Comparison of ENCODE assay signal across 9 cellular contexts in the genomic region with DNA sequence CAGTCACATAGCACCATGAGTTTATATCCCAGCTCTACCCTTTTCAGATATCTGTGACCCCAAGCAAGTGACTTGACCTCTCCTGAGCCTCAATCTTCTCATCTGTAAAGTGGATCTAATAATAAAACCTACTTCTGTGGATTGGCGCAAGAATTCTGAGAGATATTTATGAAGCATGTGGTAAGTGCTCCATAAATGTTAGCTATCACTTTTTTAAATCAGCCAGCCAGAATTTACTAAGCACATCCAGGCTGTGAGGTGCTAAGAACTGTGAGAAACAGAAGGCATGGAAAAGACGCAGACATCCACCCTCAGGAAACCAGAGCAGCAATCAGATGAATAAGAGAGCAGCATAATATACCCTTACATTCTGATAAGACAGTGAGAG. TPM values are rescaled to one million over a fixed set of nuclear protein-coding genes. Genes with fewer than 3 reads are reported as not detected.
A peak's percentile ranks its signal among the peaks of the same experiment; 100 is the strongest.
DNase-seq lines count a peak whose midpoint lies in the region; ATAC-seq, FAIRE-seq and TF ChIP-seq lines count a peak whose summit lies in the region.
"Had no signal": no experiment of that assay in that cellular context is flagged by ENCODE, and none has a peak within 500 bp of the region (broad histone marks: within the 10 kb centered on the region; RNA-seq: fewer than 3 reads in every experiment).

No MANE protein-coding gene starts in this region.

- CTCF ChIA-PET in A549 (lab: Yijun Ruan, JAX) (interaction anchor here (1.3 to 3.3 kb wide), 2 partner anchors 23 to 41 kb away, joined by 11 to 14 read pairs; no protein-coding TSS in a partner anchor), K562 (lab: Yijun Ruan, JAX; ENCODE audit: low intra/inter-chr PET ratio) (no interaction called here)

- WGBS in A549 (ENCODE audit: missing lambda C conversion rate) = 64% methylated on average over 2 of the region's 2 CpGs
- 30% methylated on average over 2 of the region's 2 CpGs for WGBS in K562 (ENCODE audit: insufficient coverage, low coverage, missing lambda C conversion rate)
- whole genome bisulfite sequencing in lower leg skin, 2 donors = 42 to 51% methylated on average over 2 of the region's 2 CpGs

- H3K4me3 ChIP-seq in A549 = peak overlapping the region; percentile 62
- H3K4me3 ChIP-seq in K562 = peak overlapping the region; percentile 68
- H3K4me3 ChIP-seq in lower leg skin (ENCODE audit: low read depth, poor library complexity, severe bottlenecking) = peak overlapping the region; percentile 42

- FAIRE-seq in A549 (lab: Jason Lieb, UNC) (peak; percentile 32), K562 (lab: Jason Lieb, UNC) (no peak)

- H3K27ac ChIP-seq in A549 (peak overlapping the region; percentile 79 to 85), K562 (ENCODE audit: extremely low read depth, low read depth, low read length) (peak overlapping the region; percentile 87)

- TF ChIP-seq POLR2A in A549 (IDR thresholded peaks at IDR 0.05; ENCODE audit: low read length) (no peak), K562 (conservative IDR thresholded peaks at IDR 0.05) (no peak), lower leg skin (IDR thresholded peaks at IDR 0.05) (no peak)

- TF ChIP-seq EP300 in A549 (IDR thresholded peaks at IDR 0.05) (no peak), K562 (IDR thresholded peaks at IDR 0.05; ENCODE audit: low read length) (no peak)

- H3K4me1 Mint-ChIP-seq in nephron progenitor cell = peaks cover 21% of the 10 kb centered on the region

- peak overlapping the region; percentile 82 for H3K4me2 ChIP-seq in A549
- peak overlapping the region; percentile 93 for H3K4me2 ChIP-seq in K562 (ENCODE audit: insufficient read depth, low read length)

- H3K4me1 ChIP-seq in A549 (peaks cover 10% of the 10 kb centered on the region), K562 (replicated peaks in 1 of 2; ENCODE audit: control insufficient read depth in 2 of 2, insufficient read depth in 2 of 2, low read length in 2 of 2) (peaks cover 4 to 9% of the 10 kb centered on the region in 2 experiments; a peak in 3 of 5 replicates)

- no peaks in the 10 kb centered on the region for H3K27me3 Mint-ChIP-seq in nephron progenitor cell (ENCODE audit: low read depth, poor library complexity)
- H3K27me3 Mint-ChIP-seq: brain had no signal

- H3K9me3 ChIP-seq in A549 (no peaks in the 10 kb centered on the region), K562 (replicated peaks; ENCODE audit: control insufficient read depth, insufficient read depth, low read depth, low read length) (peaks cover 5% of the 10 kb centered on the region; the same call in 1 of the 2 replicates)

- H3K27me3 ChIP-seq in K562 (ENCODE audit: control insufficient read depth in 2 of 2, insufficient read depth in 2 of 2, low read length in 2 of 2) = no peaks in the 10 kb centered on the region

- no peak for ATAC-seq in A549
- ATAC-seq in HG03064 (IDR thresholded peaks at IDR 0.05; ENCODE audit: low read depth, unreplicated experiment) = peak; percentile 15
- ATAC-seq in K562 = peak; percentile 37
- ATAC-seq in HG02970 (IDR thresholded peaks at IDR 0.05; ENCODE audit: low FRiP score, unreplicated experiment) = no peak
- ATAC-seq in GM18511 (IDR thresholded peaks at IDR 0.05; ENCODE audit: unreplicated experiment) = no peak

- H3K27ac Mint-ChIP-seq in nephron progenitor cell = no peak overlapping the region

- H4K20me1 ChIP-seq in K562 (replicated peaks; ENCODE audit: control insufficient read depth, insufficient read depth, low read length) = no peaks in the 10 kb centered on the region

- intact Hi-C loops in K562 (cut with micrococcal nuclease) = loop anchor here (2.0 kb wide), 1 partner anchor 41 kb away; no protein-coding TSS in a partner anchor
- intact Hi-C loops in lower leg skin (cut with DNase I; ENCODE audit: low total_unique reads) = no loop called here

- POLR2A ChIA-PET in A549 (lab: Yijun Ruan, JAX) = no interaction called here
- POLR2A ChIA-PET in K562 (lab: Yijun Ruan, JAX) = interaction anchor here (1.9 kb wide), 1 partner anchor 8 kb away, joined by 5 read pairs; the partner anchor contains the start of gene ZCCHC3

- no TSS peak for BruUV-seq in K562 (replicated peaks; lab: Mats Ljungman, UMichigan)

- no peak for TF ChIP-seq CTCF in A549 (IDR thresholded peaks at IDR 0.05)
- no peak for TF ChIP-seq CTCF in K562 (IDR thresholded peaks at IDR 0.05 in 2 of 3, conservative IDR thresholded peaks at IDR 0.05 in 1 of 3; ENCODE audit: insufficient read depth in 2 of 3, low read depth in 1 of 3, low read length in 3 of 3)
- no peak for TF ChIP-seq CTCF in lower leg skin (IDR thresholded peaks at IDR 0.05)
- no peak for TF ChIP-seq CTCF in nephron progenitor cell (IDR thresholded peaks at IDR 0.05)

- peaks cover 46% of the 10 kb centered on the region for H3K36me3 Mint-ChIP-seq in nephron progenitor cell (ENCODE audit: low read depth)

- TF ChIP-seq RAD21 in A549 (conservative IDR thresholded peaks at IDR 0.05 in 1 of 2, IDR thresholded peaks at IDR 0.05 in 1 of 2) = no peak
- TF ChIP-seq RAD21 in K562 (CRISPR knock-in tag; conservative IDR thresholded peaks at IDR 0.05 in 1 of 2, IDR thresholded peaks at IDR 0.05 in 1 of 2) = no peak

- H3K9ac ChIP-seq in K562 (ENCODE audit: insufficient read depth in 1 of 2, low read depth in 2 of 2, low read length in 2 of 2) = peak overlapping the region; percentile 84 to 96

- no peaks in the 10 kb centered on the region for H3K9me1 ChIP-seq in K562 (ENCODE audit: control insufficient read depth, insufficient read depth, low read length)

- H2AFZ ChIP-seq in K562 (ENCODE audit: low read depth, low read length) = peak overlapping the region; percentile 96

- peaks cover 8% of the 10 kb centered on the region; the same call in 2 of the 3 replicates for H3K36me3 ChIP-seq in K562 (ENCODE audit: control insufficient read depth, insufficient read depth, low read length)

- no peak overlapping the region for H3K4me3 Mint-ChIP-seq in nephron progenitor cell

- peaks cover 12% of the 10 kb centered on the region for H3K9me3 Mint-ChIP-seq in nephron progenitor cell

- peaks cover 18% of the 10 kb centered on the region for H3K79me2 ChIP-seq in K562 (ENCODE audit: control insufficient read depth, insufficient read depth, low read length)

- no peak for DNase-seq in A549 (ENCODE audit: low read depth in 1 of 2, low spot score in 1 of 2)
- no peak for DNase-seq in K562 (ENCODE audit: extremely low read depth in 1 of 4, low spot score in 3 of 4)
- DNase-seq in lower leg skin (ENCODE audit: low spot score in 2 of 2) = no peak
- no peak for DNase-seq in T1000 (lab: John Stamatoyannopoulos, UW)
- no peak for DNase-seq in nephron progenitor cell

- in situ Hi-C loops in K562 (cut with MboI) = no loop called here

RNA-seq across cellular contexts. Expression of gene C20orf96, which starts 0.9 kb away (rescaled TPM):
- polyA plus RNA-seq in A549 (2011; rRNA removed) (23.2 and 23.9 TPM in 2 replicates), A549 (2017; fragmentation: RNase III; extraction: RNeasy Plus Mini Kit Qiagen cat#74134 plus additional on column Dnase treatment) (16.5 to 20.9 TPM (median 20.5 TPM) in 3 replicates), K562 (2011; rRNA removed) (11.0 and 22.6 TPM in 2 replicates), K562 (2014; fragmentation: Illumina TruSeq; extraction: Trizol) (8.4 and 9.8 TPM in 2 replicates), K562 (2014; fragmentation: Nextera tagmentation; extraction: Ambion mirVana) (1 to 10 TPM; 1.7 to 4.2 TPM), K562 (2014; rRNA removed) (9.1 and 11.7 TPM in 2 replicates)
- 15.2 and 16.1 TPM in 2 replicates for polyA plus RNA-seq in A549 (2012; cell fraction: cytosol; rRNA removed)
- polyA plus RNA-seq in A549 (2012; cell fraction: nucleus; rRNA removed) = 19.9 and 20.0 TPM in 2 replicates
- 13.3 and 14.9 TPM in 2 replicates for polyA minus RNA-seq in A549 (2011; rRNA and poly(A)+ RNA removed)
- total RNA-seq in K562 (2011; cell fraction: chromatin; rRNA removed; ENCODE audit: low replicate concordance) = 40.0 and 54.2 TPM in 2 replicates
- 27.8 and 28.2 TPM in 2 replicates for total RNA-seq in K562 (2011; cell fraction: nucleolus; rRNA removed)
- total RNA-seq in K562 (2011; cell fraction: nucleoplasm; rRNA removed) = 25.0 and 27.3 TPM in 2 replicates
- total RNA-seq in K562 (2014; rRNA removed) (1.5 and 2.0 TPM in 2 replicates), K562 (2014; rRNA removed; fragmentation: Illumina TruSeq; extraction: Trizol) (2.4 and 3.0 TPM in 2 replicates), K562 (2015; rRNA removed; fragmentation: Illumina TruSeq; extraction: Trizol) (2.1 and 2.3 TPM in 2 replicates), K562 (2021) (10.1 TPM in 2 replicates), lower leg skin (under 1 TPM in 3 of 4 donors, not detected in 1; 0.36 to 0.59 (median 0.52) TPM)
- polyA plus RNA-seq in K562 (2011; cell fraction: cytosol; rRNA removed) = 5.7 and 11.5 TPM in 2 replicates
- polyA plus RNA-seq in K562 (2011; cell fraction: nucleus; rRNA removed) = 35.3 and 52.8 TPM in 2 replicates
- 8.6 and 10.2 TPM in 2 replicates for polyA plus RNA-seq in K562 (2012)
- 6.5 and 8.2 TPM in 2 replicates for polyA minus RNA-seq in K562 (2011; rRNA and poly(A)+ RNA removed)
- 3.1 and 3.6 TPM in 2 replicates for polyA minus RNA-seq in K562 (2011; cell fraction: cytosol; rRNA and poly(A)+ RNA removed)
- 8.6 and 19.5 TPM in 2 replicates for polyA minus RNA-seq in K562 (2011; cell fraction: nucleus; rRNA and poly(A)+ RNA removed)

RNA-seq across cellular contexts. Expression of gene ZCCHC3, which starts 7.7 kb away (rescaled TPM):
- polyA plus RNA-seq in A549 (2011; rRNA removed) = 17.4 and 19.8 TPM in 2 replicates
- polyA plus RNA-seq in A549 (2012; cell fraction: cytosol; rRNA removed) = 15.1 and 18.7 TPM in 2 replicates
- 14.0 and 15.4 TPM in 2 replicates for polyA plus RNA-seq in A549 (2012; cell fraction: nucleus; rRNA removed)
- 16.3 to 17.7 TPM (median 17.3 TPM) in 3 replicates for polyA plus RNA-seq in A549 (2017; fragmentation: RNase III; extraction: RNeasy Plus Mini Kit Qiagen cat#74134 plus additional on column Dnase treatment)
- 15.2 and 16.3 TPM in 2 replicates for polyA minus RNA-seq in A549 (2011; rRNA and poly(A)+ RNA removed)
- 6.9 and 11.2 TPM in 2 replicates for total RNA-seq in K562 (2011; cell fraction: chromatin; rRNA removed; ENCODE audit: low replicate concordance)
- 9.6 and 12.0 TPM in 2 replicates for total RNA-seq in K562 (2011; cell fraction: nucleolus; rRNA removed)
- total RNA-seq in K562 (2011; cell fraction: nucleoplasm; rRNA removed) = 10.6 and 13.3 TPM in 2 replicates
- 23.2 and 28.2 TPM in 2 replicates for total RNA-seq in K562 (2014; rRNA removed)
- total RNA-seq in K562 (2014; rRNA removed; fragmentation: Illumina TruSeq; extraction: Trizol) = 10.1 and 10.2 TPM in 2 replicates
- total RNA-seq in K562 (2015; rRNA removed; fragmentation: Illumina TruSeq; extraction: Trizol) = 12.8 and 13.9 TPM in 2 replicates
- total RNA-seq in K562 (2021) = 22.1 and 22.5 TPM in 2 replicates
- 21.2 and 22.0 TPM in 2 replicates for polyA plus RNA-seq in K562 (2011; rRNA removed)
- polyA plus RNA-seq in K562 (2011; cell fraction: cytosol; rRNA removed) = 18.7 and 24.5 TPM in 2 replicates
- 13.2 and 18.2 TPM in 2 replicates for polyA plus RNA-seq in K562 (2011; cell fraction: nucleus; rRNA removed)
- polyA plus RNA-seq in K562 (2012) = 17.7 and 19.5 TPM in 2 replicates
- polyA plus RNA-seq in K562 (2014; fragmentation: Illumina TruSeq; extraction: Trizol) = 16.5 and 17.6 TPM in 2 replicates
- 1 to 10 TPM; 2.8 to 4.0 TPM for polyA plus RNA-seq in K562 (2014; fragmentation: Nextera tagmentation; extraction: Ambion mirVana)
- polyA plus RNA-seq in K562 (2014; rRNA removed) = 22.4 and 23.3 TPM in 2 replicates
- 11.1 and 11.7 TPM in 2 replicates for polyA minus RNA-seq in K562 (2011; rRNA and poly(A)+ RNA removed)
- 10.8 and 12.2 TPM in 2 replicates for polyA minus RNA-seq in K562 (2011; cell fraction: cytosol; rRNA and poly(A)+ RNA removed)
- 3.9 and 9.7 TPM in 2 replicates for polyA minus RNA-seq in K562 (2011; cell fraction: nucleus; rRNA and poly(A)+ RNA removed)
- total RNA-seq in lower leg skin = 10 to 100 TPM in 1 of 4 donors, 1 to 10 TPM in 3; 7.3 to 10.8 (median 9.2) TPM

RNA-seq across cellular contexts. Expression of gene DEFB132, which starts 32.2 kb away (rescaled TPM):
- polyA plus RNA-seq in A549 (2011; rRNA removed) (not detected in 2 replicates), A549 (2017; fragmentation: RNase III; extraction: RNeasy Plus Mini Kit Qiagen cat#74134 plus additional on column Dnase treatment) (not detected in 3 replicates), K562 (2011; rRNA removed) (not detected in 2 replicates), K562 (2014; fragmentation: Illumina TruSeq; extraction: Trizol) (not detected in 2 replicates), K562 (2014; fragmentation: Nextera tagmentation; extraction: Ambion mirVana) (not detected), K562 (2014; rRNA removed) (not detected in 2 replicates)
- polyA plus RNA-seq in A549 (2012; cell fraction: cytosol; rRNA removed) = not detected in 2 replicates
- not detected in 2 replicates for polyA plus RNA-seq in A549 (2012; cell fraction: nucleus; rRNA removed)
- polyA minus RNA-seq in A549 (2011; rRNA and poly(A)+ RNA removed) = not detected in 2 replicates
- total RNA-seq in K562 (2011; cell fraction: chromatin; rRNA removed; ENCODE audit: low replicate concordance) = not detected in 2 replicates
- total RNA-seq in K562 (2011; cell fraction: nucleolus; rRNA removed) = not detected in 2 replicates
- not detected in 2 replicates for total RNA-seq in K562 (2011; cell fraction: nucleoplasm; rRNA removed)
- total RNA-seq in K562 (2014; rRNA removed) (not detected in 2 replicates), K562 (2014; rRNA removed; fragmentation: Illumina TruSeq; extraction: Trizol) (not detected in 2 replicates), K562 (2015; rRNA removed; fragmentation: Illumina TruSeq; extraction: Trizol) (not detected in 2 replicates), K562 (2021) (not detected in 2 replicates), lower leg skin (not detected)
- polyA plus RNA-seq in K562 (2011; cell fraction: cytosol; rRNA removed) = not detected in 2 replicates
- polyA plus RNA-seq in K562 (2011; cell fraction: nucleus; rRNA removed) = not detected in 2 replicates
- polyA plus RNA-seq in K562 (2012) = not detected in 2 replicates
- polyA minus RNA-seq in K562 (2011; rRNA and poly(A)+ RNA removed) = not detected in 2 replicates
- not detected in 2 replicates for polyA minus RNA-seq in K562 (2011; cell fraction: cytosol; rRNA and poly(A)+ RNA removed)
- not detected in 2 replicates for polyA minus RNA-seq in K562 (2011; cell fraction: nucleus; rRNA and poly(A)+ RNA removed)

RNA-seq across cellular contexts. Expression of gene SOX12, which starts 35.7 kb away (rescaled TPM):
- polyA plus RNA-seq in A549 (2011; rRNA removed) = 7.0 and 7.5 TPM in 2 replicates
- polyA plus RNA-seq in A549 (2012; cell fraction: cytosol; rRNA removed) = 16.0 and 19.5 TPM in 2 replicates
- polyA plus RNA-seq in A549 (2012; cell fraction: nucleus; rRNA removed) = 39.6 and 40.2 TPM in 2 replicates
- 24.6 to 32.8 TPM (median 29.2 TPM) in 3 replicates for polyA plus RNA-seq in A549 (2017; fragmentation: RNase III; extraction: RNeasy Plus Mini Kit Qiagen cat#74134 plus additional on column Dnase treatment)
- polyA minus RNA-seq in A549 (2011; rRNA and poly(A)+ RNA removed) = 6.1 and 6.6 TPM in 2 replicates
- 5.5 and 9.5 TPM in 2 replicates for total RNA-seq in K562 (2011; cell fraction: chromatin; rRNA removed; ENCODE audit: low replicate concordance)
- total RNA-seq in K562 (2011; cell fraction: nucleolus; rRNA removed) = 8.4 and 9.8 TPM in 2 replicates
- 8.9 and 11.8 TPM in 2 replicates for total RNA-seq in K562 (2011; cell fraction: nucleoplasm; rRNA removed)
- 6.5 and 9.2 TPM in 2 replicates for total RNA-seq in K562 (2014; rRNA removed)
- total RNA-seq in K562 (2014; rRNA removed; fragmentation: Illumina TruSeq; extraction: Trizol) = 1.3 and 1.4 TPM in 2 replicates
- total RNA-seq in K562 (2015; rRNA removed; fragmentation: Illumina TruSeq; extraction: Trizol) = 2.6 and 2.8 TPM in 2 replicates
- 26.1 and 26.3 TPM in 2 replicates for total RNA-seq in K562 (2021)
- polyA plus RNA-seq in K562 (2011; rRNA removed) = 1.8 and 3.5 TPM in 2 replicates
- 2.4 and 2.8 TPM in 2 replicates for polyA plus RNA-seq in K562 (2011; cell fraction: cytosol; rRNA removed)
- polyA plus RNA-seq in K562 (2011; cell fraction: nucleus; rRNA removed) = 9.5 and 9.7 TPM in 2 replicates
- polyA plus RNA-seq in K562 (2012) = 13.7 and 13.9 TPM in 2 replicates
- polyA plus RNA-seq in K562 (2014; fragmentation: Illumina TruSeq; extraction: Trizol) = 6.7 and 7.4 TPM in 2 replicates
- polyA plus RNA-seq in K562 (2014; fragmentation: Nextera tagmentation; extraction: Ambion mirVana) = under 1 TPM; 0.42 to 0.48 TPM
- polyA plus RNA-seq in K562 (2014; rRNA removed) = 6.7 and 9.6 TPM in 2 replicates
- polyA minus RNA-seq in K562 (2011; rRNA and poly(A)+ RNA removed) = 2.0 and 2.9 TPM in 2 replicates
- polyA minus RNA-seq in K562 (2011; cell fraction: cytosol; rRNA and poly(A)+ RNA removed) = 4.7 and 7.1 TPM in 2 replicates
- polyA minus RNA-seq in K562 (2011; cell fraction: nucleus; rRNA and poly(A)+ RNA removed) = 2.7 and 5.2 TPM in 2 replicates
- 1 to 10 TPM; 4.7 to 9.9 (median 5.4) TPM for total RNA-seq in lower leg skin

RNA-seq across cellular contexts. Expression of gene NRSN2, which starts 57.2 kb away (rescaled TPM):
- polyA plus RNA-seq in A549 (2011; rRNA removed) = 40.5 and 47.5 TPM in 2 replicates
- polyA plus RNA-seq in A549 (2012; cell fraction: cytosol; rRNA removed) = 103 and 115 TPM in 2 replicates
- polyA plus RNA-seq in A549 (2012; cell fraction: nucleus; rRNA removed) = 84.2 and 135 TPM in 2 replicates
- 59.6 to 74.8 TPM (median 74.3 TPM) in 3 replicates for polyA plus RNA-seq in A549 (2017; fragmentation: RNase III; extraction: RNeasy Plus Mini Kit Qiagen cat#74134 plus additional on column Dnase treatment)
- 36.5 and 42.2 TPM in 2 replicates for polyA minus RNA-seq in A549 (2011; rRNA and poly(A)+ RNA removed)
- 9.8 and 24.5 TPM in 2 replicates for total RNA-seq in K562 (2011; cell fraction: chromatin; rRNA removed; ENCODE audit: low replicate concordance)
- total RNA-seq in K562 (2011; cell fraction: nucleolus; rRNA removed) = 24.9 and 37.9 TPM in 2 replicates
- 34.2 and 46.5 TPM in 2 replicates for total RNA-seq in K562 (2011; cell fraction: nucleoplasm; rRNA removed)
- total RNA-seq in K562 (2014; rRNA removed) = 11.1 and 21.5 TPM in 2 replicates
- total RNA-seq in K562 (2014; rRNA removed; fragmentation: Illumina TruSeq; extraction: Trizol) = 6.7 and 7.5 TPM in 2 replicates
- total RNA-seq in K562 (2015; rRNA removed; fragmentation: Illumina TruSeq; extraction: Trizol) = 7.8 and 9.6 TPM in 2 replicates
- total RNA-seq in K562 (2021) = 26.7 and 28.5 TPM in 2 replicates
- 13.1 and 37.5 TPM in 2 replicates for polyA plus RNA-seq in K562 (2011; rRNA removed)
- 54.0 and 57.8 TPM in 2 replicates for polyA plus RNA-seq in K562 (2011; cell fraction: cytosol; rRNA removed)
- polyA plus RNA-seq in K562 (2011; cell fraction: nucleus; rRNA removed) = 24.4 and 24.6 TPM in 2 replicates
- polyA plus RNA-seq in K562 (2012) = 21.9 and 37.5 TPM in 2 replicates
- polyA plus RNA-seq in K562 (2014; fragmentation: Illumina TruSeq; extraction: Trizol) = 24.3 and 24.7 TPM in 2 replicates
- polyA plus RNA-seq in K562 (2014; fragmentation: Nextera tagmentation; extraction: Ambion mirVana) = 1 to 10 TPM; 7.9 to 8.3 TPM
- polyA plus RNA-seq in K562 (2014; rRNA removed) = 24.8 and 29.7 TPM in 2 replicates
- polyA minus RNA-seq in K562 (2011; rRNA and poly(A)+ RNA removed) = 8.2 and 13.0 TPM in 2 replicates
- 14.1 and 27.3 TPM in 2 replicates for polyA minus RNA-seq in K562 (2011; cell fraction: cytosol; rRNA and poly(A)+ RNA removed)
- polyA minus RNA-seq in K562 (2011; cell fraction: nucleus; rRNA and poly(A)+ RNA removed) = 5.0 and 5.7 TPM in 2 replicates
- total RNA-seq in lower leg skin = 10 to 100 TPM in 2 of 4 donors, 1 to 10 TPM in 2; 4.4 to 16.6 (median 9.9) TPM

Comparison
In these comparisons a context has a peak if more than half of its experiments do, and no peak if none do; other contexts are left out.
1. ATAC-seq: peak in HG03064 (single experiment) and K562 (single experiment); none in A549 (0 of 2), HG02970 (single experiment) and GM18511 (single experiment).
2. Of the 35 proteins assayed by ChIP-seq in both K562 and A549: peak only in K562: CHD4, ESRRA, HDAC2 and KDM1A; only in A549: none; in both: none; in neither: 31.
3. Peak in every context shown above with its lines, with median percentiles within 50 percentile points of each other: H3K4me3 ChIP-seq.